In the genomic region with DNA sequence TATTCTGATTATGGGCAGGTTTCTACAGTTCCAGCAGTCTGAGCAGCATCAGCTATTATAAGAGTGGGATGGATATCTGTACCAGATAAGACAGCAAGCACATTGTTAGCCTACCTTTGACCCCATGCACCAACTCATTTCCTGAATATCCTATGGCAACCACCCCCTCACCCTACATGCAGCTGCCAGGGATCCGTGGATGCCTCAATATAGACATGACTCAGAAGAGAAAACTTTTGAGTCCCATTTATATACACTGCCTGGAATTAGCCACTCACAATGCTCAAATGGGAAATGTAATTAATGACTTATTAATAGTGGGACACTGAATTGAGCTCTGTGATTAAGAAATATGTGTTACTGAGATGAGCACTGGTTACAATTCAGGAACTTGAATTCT, we compare ENCODE assay signal across 12 cellular contexts.
A peak's percentile ranks its signal among the peaks of the same experiment; 100 is the strongest.
DNase-seq lines count a peak whose midpoint lies in the region; FAIRE-seq and TF ChIP-seq lines count a peak whose summit lies in the region.
"Had no signal": no experiment of that assay in that cellular context is flagged by ENCODE, and none has a peak within 500 bp of the region (broad histone marks: within the 10 kb centered on the region; RNA-seq: fewer than 3 reads in every experiment).

No MANE protein-coding gene starts in this region.

- H3K4me1 Mint-ChIP-seq in activated T-cell treated with anti-CD3 and anti-CD28 coated beads, Interleukin-2, amount 50 U/mL, for 24 hours (ENCODE audit: low read depth): peaks cover 14% of the 10 kb centered on the region

- H3K79me2 ChIP-seq in keratinocyte (ENCODE audit: control insufficient read depth, insufficient read depth, low read length): no peaks in the 10 kb centered on the region

- H3K4me3 ChIP-seq in keratinocyte (ENCODE audit: control insufficient read depth in 2 of 3, extremely low read depth in 1 of 3, insufficient read depth in 2 of 3, low read depth in 1 of 3, low read length in 3 of 3) (no peak overlapping the region), H7 (ENCODE audit: insufficient read depth, low read depth, low read length) (no peak overlapping the region), suprapubic skin (no peak overlapping the region)

- H3K27me3 ChIP-seq in keratinocyte (ENCODE audit: control insufficient read depth, extremely low read depth, insufficient read depth, low read length) (no peaks in the 10 kb centered on the region), H7 (ENCODE audit: control insufficient read depth, insufficient read depth, low read length) (no peaks in the 10 kb centered on the region), suprapubic skin (no peaks in the 10 kb centered on the region)

- no peak overlapping the region for H3K9ac ChIP-seq in keratinocyte (ENCODE audit: control insufficient read depth, extremely low read depth, insufficient read depth, low read length)

- H3K36me3 ChIP-seq in keratinocyte (ENCODE audit: control insufficient read depth in 2 of 2, extremely low read depth in 1 of 2, insufficient read depth in 2 of 2, low read length in 2 of 2) (no peaks in the 10 kb centered on the region), H7 (replicated peaks; ENCODE audit: control insufficient read depth, insufficient read depth, low read length) (no peaks in the 10 kb centered on the region), suprapubic skin (peaks cover 3% of the 10 kb centered on the region)

- peak; percentile 84 for FAIRE-seq in keratinocyte (lab: Jason Lieb, UNC)

- no peak overlapping the region for H3K27ac Mint-ChIP-seq in activated T-cell treated with anti-CD3 and anti-CD28 coated beads, Interleukin-2, amount 50 U/mL, for 24 hours

- TF ChIP-seq CTCF in AG09319 (IDR thresholded peaks at IDR 0.05; ENCODE audit: low read depth, low read length) (no peak), keratinocyte (optimal IDR thresholded peaks at IDR 0.05 in 1 of 3, IDR thresholded peaks at IDR 0.05 in 1 of 3, conservative IDR thresholded peaks at IDR 0.05 in 1 of 3; ENCODE audit: extremely low read depth in 1 of 3, insufficient read depth in 2 of 3, low read length in 3 of 3) (no peak), suprapubic skin (IDR thresholded peaks at IDR 0.05) (no peak)

- no peak for TF ChIP-seq POLR2A in suprapubic skin (IDR thresholded peaks at IDR 0.05)

- no peak overlapping the region for H3K4me2 ChIP-seq in keratinocyte (ENCODE audit: control insufficient read depth, extremely low read depth, insufficient read depth, low read depth, low read length)

- H3K27me3 Mint-ChIP-seq in activated T-cell treated with anti-CD3 and anti-CD28 coated beads, Interleukin-2, amount 50 U/mL, for 24 hours: no peaks in the 10 kb centered on the region
- H3K27me3 Mint-ChIP-seq: effector memory CD8-positive, alpha-beta T cell had no signal

- TF ChIP-seq EP300 in suprapubic skin (IDR thresholded peaks at IDR 0.05): no peak

- dilution Hi-C loops in keratinocyte (cut with MboI; ENCODE audit: extremely low pct_ligation_motif_present, low sequenced_read_pairs): no loop called here

- H3K9me3 ChIP-seq in keratinocyte (ENCODE audit: control insufficient read depth, low read depth, low read length) (no peaks in the 10 kb centered on the region), suprapubic skin (no peaks in the 10 kb centered on the region)

- peaks cover 6% of the 10 kb centered on the region for H3K9me3 Mint-ChIP-seq in activated T-cell treated with anti-CD3 and anti-CD28 coated beads, Interleukin-2, amount 50 U/mL, for 24 hours
- H3K9me3 Mint-ChIP-seq: effector memory CD8-positive, alpha-beta T cell had no signal

- H3K9me1 ChIP-seq in keratinocyte (ENCODE audit: control insufficient read depth, extremely low read depth, insufficient read depth, low read length): no peaks in the 10 kb centered on the region

- peaks cover 27% of the 10 kb centered on the region for H3K36me3 Mint-ChIP-seq in activated T-cell treated with anti-CD3 and anti-CD28 coated beads, Interleukin-2, amount 50 U/mL, for 24 hours (ENCODE audit: low read depth)

- no peak overlapping the region for H3K4me3 Mint-ChIP-seq in activated T-cell treated with anti-CD3 and anti-CD28 coated beads, Interleukin-2, amount 50 U/mL, for 24 hours
- H3K4me3 Mint-ChIP-seq: effector memory CD8-positive, alpha-beta T cell had no signal

- H2AFZ ChIP-seq in keratinocyte (ENCODE audit: control insufficient read depth, low read length): no peak overlapping the region

- H3K27ac ChIP-seq in keratinocyte (ENCODE audit: control insufficient read depth, insufficient read depth, low read length): no peak overlapping the region
- H3K27ac ChIP-seq in substantia nigra (ENCODE audit: low read depth, low read length, poor library complexity, severe bottlenecking): no peak overlapping the region
- H3K27ac ChIP-seq in suprapubic skin: no peak overlapping the region

- peaks cover 3% of the 10 kb centered on the region for H3K4me1 ChIP-seq in keratinocyte (ENCODE audit: control insufficient read depth, extremely low read depth, insufficient read depth, low read length)
- H3K4me1 ChIP-seq in suprapubic skin: no peaks in the 10 kb centered on the region

- peak; percentile 7 for DNase-seq in AG09319 (ENCODE audit: extremely low read depth, low read depth)
- DNase-seq in HS-5 (ENCODE audit: low read depth): peak; percentile 80
- peak; percentile 88 for DNase-seq in amniotic epithelial cell (ENCODE audit: low read depth)
- DNase-seq in keratinocyte (ENCODE audit: low read depth, low spot score): no peak
- no peak for DNase-seq in activated T-cell treated with anti-CD3 and anti-CD28 coated beads, Interleukin-2, amount 50 U/mL, for 24 hours
- no peak for DNase-seq in H7
- no peak for DNase-seq in substantia nigra (lab: John Stamatoyannopoulos, UW)
- DNase-seq in suprapubic skin (ENCODE audit: low spot score in 2 of 2): no peak
- DNase-seq: activated CD8-positive, alpha-beta memory T cell treated with anti-CD3 and anti-CD28 coated beads, Interleukin-2, amount 50 U/mL, for 4 hours; COR-L47; effector memory CD8-positive, alpha-beta T cell; NCI-H1092 treated with DMSO at 0.1 percent for 48 hours had no signal

- 30% methylated on average over 1 of the region's 1 CpG for WGBS in suprapubic skin

- H4K20me1 ChIP-seq in keratinocyte (ENCODE audit: control insufficient read depth, extremely low read depth, insufficient read depth, low read length): no peaks in the 10 kb centered on the region

Comparison
In these comparisons a context has a peak if more than half of its experiments do, and no peak if none do; other contexts are left out.
1. DNase-seq: peak in AG09319 (single experiment), HS-5 (single experiment) and amniotic epithelial cell (single experiment); none in keratinocyte (single experiment), activated T-cell treated with anti-CD3 and anti-CD28 coated beads, Interleukin-2, amount 50 U/mL, for 24 hours (single experiment), H7 (single experiment), substantia nigra (0 of 49) and suprapubic skin (0 of 2).